In genomic region chr3:39809181-39809994, GRCh38 we compare ENCODE assay signal across 8 cellular contexts. TPM values are rescaled to one million over a fixed set of nuclear protein-coding genes. Genes with fewer than 3 reads are reported as not detected.
A peak's percentile ranks its signal among the peaks of the same experiment; 100 is the strongest.
DNase-seq lines count a peak whose midpoint lies in the region; ATAC-seq and TF ChIP-seq lines count a peak whose summit lies in the region.

Gene MYRIP (plus strand): TSS chr3:39809609. CDS start chr3:39900817, 91,208 bp downstream.

- H3K79me2 ChIP-seq in OCI-LY3 (ENCODE audit: low read length): no peaks in the 10 kb centered on the region

- 1 to 2% methylated on average over 17 to 32 of the region's 103 CpGs for WGBS in lower leg skin, 2 donors

- peak within 1 kb of the TSS; percentile 81 for H3K4me3 ChIP-seq in OCI-LY3 (ENCODE audit: low read length)
- H3K4me3 ChIP-seq in choroid plexus epithelial cell (ENCODE audit: low read depth, low read length): no peak within 1 kb of the TSS
- peak within 1 kb of the TSS; percentile 18 for H3K4me3 ChIP-seq in lower leg skin (ENCODE audit: low read depth, poor library complexity, severe bottlenecking)
- peak within 1 kb of the TSS; percentile 54 to 71 for H3K4me3 ChIP-seq in stomach smooth muscle (ENCODE audit: low read length in 2 of 2)

- TF ChIP-seq CTCF in OCI-LY3 (IDR thresholded peaks at IDR 0.05; ENCODE audit: low read depth, low read length): no peak
- TF ChIP-seq CTCF in choroid plexus epithelial cell (conservative IDR thresholded peaks at IDR 0.05; ENCODE audit: low read depth, low read length): no peak
- TF ChIP-seq CTCF in lower leg skin (IDR thresholded peaks at IDR 0.05): no peak

- H3K27me3 ChIP-seq in OCI-LY3 (ENCODE audit: low read depth, low read length): peaks cover 4% of the 10 kb centered on the region; the same call in 1 of the 2 replicates
- H3K27me3 ChIP-seq in stomach smooth muscle (ENCODE audit: control insufficient read depth in 1 of 2, insufficient read depth in 2 of 2, low read length in 2 of 2): peaks cover 34 to 39% of the 10 kb centered on the region in 2 donors

- H3K9me3 ChIP-seq in OCI-LY3 (ENCODE audit: insufficient read depth, low read length): no peaks in the 10 kb centered on the region
- H3K9me3 ChIP-seq in stomach smooth muscle (ENCODE audit: control insufficient read depth in 2 of 2, low read length in 2 of 2): no peaks in the 10 kb centered on the region

- H3K36me3 ChIP-seq in OCI-LY3 (replicated peaks; ENCODE audit: low read depth, low read length): no peaks in the 10 kb centered on the region
- no peaks in the 10 kb centered on the region for H3K36me3 ChIP-seq in stomach smooth muscle (ENCODE audit: control insufficient read depth in 2 of 2, insufficient read depth in 2 of 2, low read length in 2 of 2)

- H3K27ac ChIP-seq in OCI-LY3 (ENCODE audit: low read length) (no peak within 1 kb of the TSS), stomach smooth muscle (ENCODE audit: low read length) (no peak within 1 kb of the TSS)

- ATAC-seq in GM19438 (IDR thresholded peaks at IDR 0.05; ENCODE audit: low read depth, unreplicated experiment) (peak; percentile 77), HG03558 (IDR thresholded peaks at IDR 0.05; ENCODE audit: extremely low read depth, unreplicated experiment) (peak; percentile 39)

- peak within 1 kb of the TSS; percentile 80 for H3K4me2 ChIP-seq in OCI-LY3 (ENCODE audit: low read length)

- peak within 1 kb of the TSS; percentile 57 for H3K9ac ChIP-seq in OCI-LY3 (ENCODE audit: low read length)
- peak within 1 kb of the TSS; percentile 24 to 29 for H3K9ac ChIP-seq in stomach smooth muscle (ENCODE audit: low read length in 2 of 2)

- intact Hi-C loops in lower leg skin (cut with DNase I; ENCODE audit: low total_unique reads): no loop called here

- TF ChIP-seq POLR2A in lower leg skin (IDR thresholded peaks at IDR 0.05): no peak

- H2AFZ ChIP-seq in OCI-LY3 (ENCODE audit: low read depth, low read length): peak within 1 kb of the TSS; percentile 88

- peak; percentile 88 for DNase-seq in DMS 273 (lab: John Stamatoyannopoulos, UW; ENCODE audit: unreplicated experiment)
- DNase-seq in choroid plexus epithelial cell (ENCODE audit: low read depth): peak; percentile 13
- no peak for DNase-seq in lower leg skin (ENCODE audit: low spot score in 2 of 2)
- DNase-seq in stimulated activated naive CD4-positive, alpha-beta T cell (lab: John Stamatoyannopoulos, UW): no peak

- H4K20me1 ChIP-seq in OCI-LY3 (ENCODE audit: insufficient read depth, low read length): no peaks in the 10 kb centered on the region

- H3K4me1 ChIP-seq in OCI-LY3 (ENCODE audit: low read length): no peaks in the 10 kb centered on the region; the same call in 1 of the 2 replicates
- peaks cover 18% of the 10 kb centered on the region for H3K4me1 ChIP-seq in stomach smooth muscle (ENCODE audit: control insufficient read depth, insufficient read depth, low read length)

RNA-seq across cellular contexts. Expression of gene MYRIP, which starts in this region (rescaled TPM):
- total RNA-seq in lower leg skin: 1 to 10 TPM; 1.2 to 2.9 (median 1.5) TPM

Comparison
In these comparisons a context has a peak if more than half of its experiments do, and no peak if none do; other contexts are left out.
1. DNase-seq: peak in DMS 273 (single experiment) and choroid plexus epithelial cell (single experiment); none in lower leg skin (0 of 2) and stimulated activated naive CD4-positive, alpha-beta T cell (0 of 6).